ENCODE assay signal across 8 cellular contexts in genomic region chr11:94129505-94130335, GRCh38. TPM values are rescaled to one million over a fixed set of nuclear protein-coding genes. Genes with fewer than 3 reads are reported as not detected.
DNase-seq lines count a peak whose midpoint lies in the region; ATAC-seq lines count a peak whose summit lies in the region.

No MANE protein-coding gene starts in this region.

- H3K18ac ChIP-seq in mesendoderm (ENCODE audit: low read length): no peak overlapping the region

- H4K5ac ChIP-seq in mesendoderm (ENCODE audit: low read length): no peak overlapping the region

- H2AK5ac ChIP-seq in mesendoderm (ENCODE audit: low read length): peak overlapping the region; percentile 14

- DNase-seq in M059J (ENCODE audit: low read depth) (peak; percentile 44), mesendoderm (no peak), NCI-H524 treated with DMSO at 0.1 percent for 48 hours (lab: John Stamatoyannopoulos, UW) (no peak), SHP77 treated with DMSO at 0.1 percent for 48 hours (lab: John Stamatoyannopoulos, UW) (no peak)
- DNase-seq in central memory CD4-positive, alpha-beta T cell: peak; percentile 22

- peaks cover 28% of the 10 kb centered on the region for H3K4me1 ChIP-seq in mesendoderm (ENCODE audit: control insufficient read depth, low read depth, low read length)

- H3K4me3 ChIP-seq in mesendoderm (ENCODE audit: low read length): peak overlapping the region; percentile 81

- H3K4ac ChIP-seq in mesendoderm (ENCODE audit: low read depth, low read length): no peak overlapping the region

- ATAC-seq in GM18867 (IDR thresholded peaks at IDR 0.05; ENCODE audit: unreplicated experiment): peak; percentile 64
- ATAC-seq in GM21723 (IDR thresholded peaks at IDR 0.05; ENCODE audit: unreplicated experiment): no peak
- no peak for ATAC-seq in HG03442 (IDR thresholded peaks at IDR 0.05; ENCODE audit: unreplicated experiment)

- H2BK120ac ChIP-seq in mesendoderm (ENCODE audit: low read depth, low read length): no peak overlapping the region

- no peak overlapping the region for H4K8ac ChIP-seq in mesendoderm (ENCODE audit: low read depth, low read length)

- no peak overlapping the region for H3K27ac ChIP-seq in mesendoderm (ENCODE audit: low read depth, low read length)

- H2BK5ac ChIP-seq in mesendoderm (ENCODE audit: low read length): no peak overlapping the region

- peak overlapping the region; percentile 98 for H3K9ac ChIP-seq in mesendoderm (ENCODE audit: low read length)

- H3K4me2 ChIP-seq in mesendoderm (ENCODE audit: low read length): peak overlapping the region; percentile 84

- H3K79me2 ChIP-seq in mesendoderm (ENCODE audit: control insufficient read depth, insufficient read depth, low read length): peaks cover 57% of the 10 kb centered on the region

- peak overlapping the region; percentile 94 for H3K56ac ChIP-seq in mesendoderm (ENCODE audit: low read length)

- H2BK15ac ChIP-seq in mesendoderm (replicated peaks; ENCODE audit: low read depth): no peak overlapping the region

- H3K27me3 ChIP-seq in mesendoderm (ENCODE audit: insufficient read depth, low read length, poor library complexity): no peaks in the 10 kb centered on the region

- H3K23ac ChIP-seq in mesendoderm (ENCODE audit: low read length): no peak overlapping the region

- H3K79me1 ChIP-seq in mesendoderm (ENCODE audit: low read length): peaks cover 37% of the 10 kb centered on the region

- no CpG with 5 or more reads among the region's 21 CpGs for WGBS in mesendoderm (ENCODE audit: extremely low coverage, insufficient coverage, low lambda C conversion rate)

- no peaks in the 10 kb centered on the region for H3K36me3 ChIP-seq in mesendoderm (ENCODE audit: control insufficient read depth, insufficient read depth, low read length)

RNA-seq across cellular contexts. Expression of gene PANX1, which starts 1.1 kb away (rescaled TPM):
- 47.8 and 49.8 TPM in 2 replicates for total RNA-seq in M059J (2014; rRNA removed; shearing (Covaris generic))
- 20.9 TPM for polyA plus RNA-seq in mesendoderm (2013, experiment 1 of 2)
- polyA plus RNA-seq in mesendoderm (2013, experiment 2 of 2): 20.6 TPM

Comparison
In these comparisons a context has a peak if more than half of its experiments do, and no peak if none do; other contexts are left out.
1. DNase-seq: peak in M059J (single experiment) and central memory CD4-positive, alpha-beta T cell (single experiment); none in mesendoderm (single experiment), NCI-H524 treated with DMSO at 0.1 percent for 48 hours (single experiment) and SHP77 treated with DMSO at 0.1 percent for 48 hours (single experiment).